ENCODE assay signal across 24 cellular contexts in the genomic region with DNA sequence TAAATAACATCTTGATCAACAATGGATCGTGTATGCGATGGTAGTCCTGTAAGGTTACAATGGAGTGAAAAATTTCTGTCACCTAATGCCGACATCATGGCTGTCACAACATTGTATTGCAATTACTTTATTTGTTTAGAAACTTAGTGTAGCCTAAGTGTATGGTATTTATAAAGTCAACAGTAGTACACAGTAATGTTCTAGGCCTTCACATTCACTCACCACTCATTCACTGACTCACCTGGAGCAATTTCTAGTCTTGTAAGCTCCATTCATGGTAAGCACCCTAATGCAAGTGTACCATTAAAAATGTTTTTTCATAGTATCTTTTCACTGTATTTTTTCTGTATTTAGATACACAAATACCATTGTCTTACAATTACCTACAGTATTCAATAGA. TPM values are rescaled to one million over a fixed set of nuclear protein-coding genes. Genes with fewer than 3 reads are reported as not detected.
"Had no signal": no experiment of that assay in that cellular context is flagged by ENCODE, and none has a peak within 500 bp of the region (broad histone marks: within the 10 kb centered on the region; RNA-seq: fewer than 3 reads in every experiment).

No MANE protein-coding gene starts in this region.

- H3K27ac ChIP-seq: HL-60, KMS-11, SJSA1, SK-N-MC had no signal

- H3K36me3 ChIP-seq: SJSA1 had no signal

- FAIRE-seq: HTR-8/SVneo, K562, RCC 7860 had no signal

- H3K4me3 ChIP-seq: K562, SJSA1, SK-N-MC had no signal

- H3K27me3 ChIP-seq: SJSA1 had no signal

- DNase-seq: Kasumi-1, MV-4-11, NCI-H1048, NCI-H1105, NCI-H146, NCI-H1694 treated with DMSO at 0.1 percent for 48 hours, NCI-H1930, NCI-H2081, NCI-H2107, NCI-H2227 treated with DMSO at 0.1 percent for 48 hours, NCI-H524, NCI-H526 treated with DMSO at 0.1 percent for 48 hours, NCI-H748 treated with DMSO at 0.1 percent for 48 hours, Right ventricle myocardium superior, RPMI8226, SIG-M5 had no signal

- H3K4me1 ChIP-seq: SJSA1 had no signal

- H3K9me3 ChIP-seq: SJSA1 had no signal

- ATAC-seq: K562 had no signal

RNA-seq across cellular contexts. Expression of a gene that starts 58.5 kb away (rescaled TPM):
- total RNA-seq: NCI-H460, Right ventricle myocardium superior, SJSA1 had no signal
